ENCODE assay signal across 18 cellular contexts in genomic region chr9:70616401-70617010, GRCh38.
"Had no signal": no experiment of that assay in that cellular context is flagged by ENCODE, and none has a peak within 500 bp of the region (broad histone marks: within the 10 kb centered on the region; RNA-seq: fewer than 3 reads in every experiment).

No MANE protein-coding gene starts in this region.

- ATAC-seq: foreskin keratinocyte; left colon; pancreas; sciatic nerve; stimulated activated memory B cell treated with anti-CD40 and anti-IgM and Interleukin-4, amounts not matched to agents 10 μg/mL and 1 μg/mL and 100 μg/mL, for 72 hours had no signal

- H2AFZ ChIP-seq: hepatocyte had no signal

- H3K4me3 ChIP-seq: hepatocyte, pancreas, prostate gland, spleen, thoracic aorta had no signal

- H3K4me2 ChIP-seq: hepatocyte had no signal

- H3K27me3 ChIP-seq: hepatocyte, pancreas, spleen had no signal

- FAIRE-seq: pancreas had no signal

- DNase-seq: foreskin keratinocyte; head of caudate nucleus; left colon; mesendoderm; naive B cell; occipital lobe; pancreas; retina; spleen; stimulated activated CD4-positive, alpha-beta T cell treated with anti-CD3 and anti-CD28 coated beads, Interleukin-15, amount 100 ng/mL, for 24 hours; stimulated activated CD4-positive, alpha-beta T cell treated with anti-CD3 and anti-CD28 coated beads, Interleukin-1b, Interleukin-23, amount 100 ng/mL, for 48 hours; stimulated activated CD4-positive, alpha-beta T cell treated with anti-CD3 and anti-CD28 coated beads, Interleukin-4, amount 100 ng/mL, for 24 hours; trophoblast cell had no signal

- H3K36me3 ChIP-seq: pancreas, prostate gland, spleen, thoracic aorta had no signal

- H3K9me3 ChIP-seq: pancreas, prostate gland, spleen, thoracic aorta had no signal

- H3K4me1 ChIP-seq: foreskin keratinocyte, pancreas, prostate gland, spleen had no signal

- H3K79me2 ChIP-seq: hepatocyte had no signal

- H3K27ac ChIP-seq: foreskin keratinocyte, hepatocyte, pancreas, prostate gland, spleen, thoracic aorta had no signal
